ENCODE assay signal across 16 cellular contexts in the genomic region with DNA sequence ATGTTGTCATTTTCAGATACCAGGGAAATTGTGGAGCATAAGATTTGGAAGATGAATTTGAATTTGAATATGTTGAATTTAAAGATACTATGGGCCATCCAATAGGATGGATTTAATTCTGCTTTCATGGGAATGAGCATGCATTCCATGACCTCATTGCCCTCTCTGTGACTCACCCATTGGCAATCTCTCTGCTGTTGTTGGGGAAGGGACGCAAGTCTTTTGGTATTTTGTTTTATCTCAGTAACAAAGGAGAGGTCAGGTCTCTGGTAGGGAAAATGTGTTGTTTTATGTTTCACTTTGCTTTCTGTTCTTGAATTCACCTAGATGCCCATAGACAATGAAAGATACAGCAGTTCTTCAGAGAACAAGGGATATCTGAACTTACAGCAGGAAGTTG. TPM values are rescaled to one million over a fixed set of nuclear protein-coding genes. Genes with fewer than 3 reads are reported as not detected.
DNase-seq lines count a peak whose midpoint lies in the region; ATAC-seq, FAIRE-seq and TF ChIP-seq lines count a peak whose summit lies in the region.
"Had no signal": no experiment of that assay in that cellular context is flagged by ENCODE, and none has a peak within 500 bp of the region (broad histone marks: within the 10 kb centered on the region; RNA-seq: fewer than 3 reads in every experiment).

No MANE protein-coding gene starts in this region.

- no peak overlapping the region for H3K4me2 ChIP-seq in HepG2 (ENCODE audit: low read depth, low read length)

- H3K9ac ChIP-seq in HepG2 (ENCODE audit: insufficient read depth, low read depth, low read length) = no peak overlapping the region

- in situ Hi-C loops in HepG2 (cut with HindIII; ENCODE audit: extremely low pct_ligation_motif_present, low pct_unique_long_range_greater_than_20kb) = no loop called here

- no peak overlapping the region for H2AFZ ChIP-seq in HepG2 (ENCODE audit: low read length)

- H3K36me3 Mint-ChIP-seq in activated CD4-positive, alpha-beta T cell treated with anti-CD3 and anti-CD28 coated beads, Interleukin-2, amount 10 ng/mL, durations not matched to agents 7 days and 5 days (ENCODE audit: low read depth) = no peaks in the 10 kb centered on the region

- H4K20me1 ChIP-seq in HepG2 (ENCODE audit: insufficient read depth, low read length) = no peaks in the 10 kb centered on the region

- no peak overlapping the region for H3K4me3 Mint-ChIP-seq in activated CD4-positive, alpha-beta T cell treated with anti-CD3 and anti-CD28 coated beads, Interleukin-2, amount 10 ng/mL, durations not matched to agents 7 days and 5 days

- H3K79me2 ChIP-seq in HepG2 (ENCODE audit: insufficient read depth, low read length) = no peaks in the 10 kb centered on the region

- FAIRE-seq in bronchial epithelial cell (lab: Jason Lieb, UNC) (peak; percentile 64), HepG2 (lab: Jason Lieb, UNC) (no peak)

- no peaks in the 10 kb centered on the region for H3K4me1 Mint-ChIP-seq in activated CD4-positive, alpha-beta T cell treated with anti-CD3 and anti-CD28 coated beads, Interleukin-2, amount 10 ng/mL, durations not matched to agents 7 days and 5 days

- H3K27ac ChIP-seq in HepG2 (ENCODE audit: extremely low read length, insufficient read depth, low read length) (no peak overlapping the region), lower lobe of right lung (no peak overlapping the region)
- H3K27ac ChIP-seq: SJSA1, tibial nerve had no signal

- no peaks in the 10 kb centered on the region for H3K27me3 Mint-ChIP-seq in activated CD4-positive, alpha-beta T cell treated with anti-CD3 and anti-CD28 coated beads, Interleukin-2, amount 10 ng/mL, durations not matched to agents 7 days and 5 days

- H3K36me3 ChIP-seq in bronchial epithelial cell (ENCODE audit: control insufficient read depth, insufficient read depth, low read length) (no peaks in the 10 kb centered on the region), HepG2 (replicated peaks in 1 of 2; ENCODE audit: control insufficient read depth in 1 of 2, insufficient read depth in 2 of 2, low read length in 2 of 2) (no peaks in the 10 kb centered on the region), lower lobe of right lung (no peaks in the 10 kb centered on the region)
- H3K36me3 ChIP-seq: SJSA1, tibial nerve had no signal

- H3K9me3 ChIP-seq in HepG2 (ENCODE audit: low read length) = no peaks in the 10 kb centered on the region
- H3K9me3 ChIP-seq in lower lobe of right lung = no peaks in the 10 kb centered on the region
- H3K9me3 ChIP-seq: SJSA1, tibial nerve had no signal

- TF ChIP-seq EP300 in HepG2 (IDR thresholded peaks at IDR 0.05; ENCODE audit: low read depth in 2 of 2, low read length in 2 of 2) = no peak
- TF ChIP-seq EP300 in HepG2 (CRISPR knock-in tag; IDR thresholded peaks at IDR 0.05; ENCODE audit: borderline replicate concordance) = no peak

- no TSS peak for BruUV-seq in HepG2 (replicated peaks; lab: Mats Ljungman, UMichigan)

- 13% methylated on average over 1 of the region's 1 CpG for WGBS in HepG2 (ENCODE audit: low lambda C conversion rate)

- TF ChIP-seq CTCF in AG09319 (IDR thresholded peaks at IDR 0.05; ENCODE audit: low read depth, low read length) (no peak), bronchial epithelial cell (IDR thresholded peaks at IDR 0.05; ENCODE audit: insufficient read depth, low read length, severe bottlenecking) (no peak), HepG2 (CRISPR knock-in tag; IDR thresholded peaks at IDR 0.05) (no peak), lower lobe of right lung (IDR thresholded peaks at IDR 0.05) (no peak)

- CTCF ChIA-PET in HepG2 (lab: Yijun Ruan, JAX; ENCODE audit: low intra/inter-chr PET ratio, low total read pairs) = no interaction called here
- CTCF ChIA-PET in activated CD4-positive, alpha-beta T cell treated with anti-CD3 and anti-CD28 coated beads, Interleukin-2, amount 10 ng/mL, durations not matched to agents 7 days and 5 days (lab: Charles Lee) = no interaction called here

- ATAC-seq in HepG2 (no peak), lower lobe of right lung (no peak)

- H3K9me3 Mint-ChIP-seq in activated CD4-positive, alpha-beta T cell treated with anti-CD3 and anti-CD28 coated beads, Interleukin-2, amount 10 ng/mL, durations not matched to agents 7 days and 5 days = peaks cover 2% of the 10 kb centered on the region

- POLR2A ChIA-PET in HepG2 (lab: Yijun Ruan, JAX) = no interaction called here
- POLR2A ChIA-PET in activated CD4-positive, alpha-beta T cell treated with anti-CD3 and anti-CD28 coated beads, Interleukin-2, amount 10 ng/mL, durations not matched to agents 7 days and 5 days (lab: Charles Lee) = no interaction called here

- no peak for TF ChIP-seq RAD21 in HepG2 (CRISPR knock-in tag; IDR thresholded peaks at IDR 0.05)

- no peak overlapping the region for H3K27ac Mint-ChIP-seq in activated CD4-positive, alpha-beta T cell treated with anti-CD3 and anti-CD28 coated beads, Interleukin-2, amount 10 ng/mL, durations not matched to agents 7 days and 5 days

- intact Hi-C loops in HepG2 (cut with micrococcal nuclease; ENCODE audit: unreplicated experiment) (no loop called here), lower lobe of right lung (cut with DNase I) (no loop called here)

- TF ChIP-seq POLR2A in HepG2 (IDR thresholded peaks at IDR 0.05; ENCODE audit: insufficient read depth in 1 of 2, low read depth in 2 of 2, low read length in 2 of 2) = no peak

- DNase-seq in AG09319 (ENCODE audit: extremely low read depth, low read depth) (peak; percentile 61), M059J (ENCODE audit: low read depth) (peak; percentile 92), bronchial epithelial cell (ENCODE audit: low read depth) (peak; percentile 79), HepG2 (ENCODE audit: low spot score) (peak; percentile 2), NCI-H2196 treated with DMSO at 0.1 percent for 48 hours (lab: John Stamatoyannopoulos, UW; ENCODE audit: unreplicated experiment) (no peak), NCI-H748 (lab: John Stamatoyannopoulos, UW; ENCODE audit: unreplicated experiment) (no peak), lower lobe of right lung (no peak)
- DNase-seq in activated CD4-positive, alpha-beta T cell treated with anti-CD3 and anti-CD28 coated beads, Interleukin-2, amount 10 ng/mL, durations not matched to agents 7 days and 5 days = no peak
- DNase-seq: activated effector memory CD4-positive, alpha-beta T cell treated with anti-CD3 and anti-CD28 coated beads, Interleukin-2, amount 50 U/mL, for 16 hours; C1 segment of cervical spinal cord; cortex of kidney; NCI-H524 treated with DMSO at 0.1 percent for 48 hours; right cardiac atrium had no signal

- H3K4me1 ChIP-seq in HepG2 (ENCODE audit: insufficient read depth, low read length) (no peaks in the 10 kb centered on the region), lower lobe of right lung (no peaks in the 10 kb centered on the region)
- H3K4me1 ChIP-seq: SJSA1, tibial nerve had no signal

- H3K27me3 ChIP-seq in bronchial epithelial cell (ENCODE audit: control insufficient read depth, insufficient read depth, low read length) = no peaks in the 10 kb centered on the region
- H3K27me3 ChIP-seq in HepG2 (ENCODE audit: control insufficient read depth in 1 of 2, insufficient read depth in 2 of 2, low read length in 2 of 2) = no peaks in the 10 kb centered on the region
- no peaks in the 10 kb centered on the region for H3K27me3 ChIP-seq in lower lobe of right lung (ENCODE audit: low read depth)
- H3K27me3 ChIP-seq: SJSA1, tibial nerve had no signal

- H3K4me3 ChIP-seq in bronchial epithelial cell (ENCODE audit: low read depth, low read length) = no peak overlapping the region
- no peak overlapping the region for H3K4me3 ChIP-seq in HepG2 (replicated peaks in 1 of 3; ENCODE audit: insufficient read depth in 1 of 3, low read depth in 2 of 3, low read length in 3 of 3)
- H3K4me3 ChIP-seq in lower lobe of right lung = no peak overlapping the region
- H3K4me3 ChIP-seq: SJSA1, tibial nerve had no signal

TF ChIP-seq in HepG2, 621 proteins besides CTCF, POLR2A, EP300 and RAD21 (continues in another document):
- TF ChIP-seq MYC (CRISPR knock-in tag; IDR thresholded peaks at IDR 0.05; ENCODE audit: borderline replicate concordance) (no peak), BHLHE40 (IDR thresholded peaks at IDR 0.05; ENCODE audit: low read length) (no peak), ZNF331 (CRISPR knock-in tag; IDR thresholded peaks at IDR 0.05) (no peak), GATA4 (IDR thresholded peaks at IDR 0.05; ENCODE audit: borderline replicate concordance, low read depth) (no peak), SAP130 (CRISPR knock-in tag; IDR thresholded peaks at IDR 0.05; ENCODE audit: low read depth) (no peak)

RNA-seq across cellular contexts. Expression of a gene that starts 42.1 kb away (rescaled TPM):
- total RNA-seq in M059J (2014; rRNA removed; shearing (Covaris generic)) = 0.10 and 0.64 TPM in 2 replicates
- not detected in 2 replicates for total RNA-seq in bronchial epithelial cell
- total RNA-seq in HepG2 (2016; rRNA removed; fragmentation: Illumina TruSeq; extraction: Trizol) = not detected in 2 replicates
- not detected in 2 replicates for total RNA-seq in HepG2 (2016; cell fraction: cytosol; rRNA removed; fragmentation: Illumina TruSeq; extraction: Trizol; ENCODE audit: low read depth)
- not detected in 2 replicates for total RNA-seq in HepG2 (2016; cell fraction: insoluble cytoplasmic fraction; rRNA removed; fragmentation: Illumina TruSeq; extraction: Trizol)
- total RNA-seq in HepG2 (2016; cell fraction: membrane; rRNA removed; fragmentation: Illumina TruSeq; extraction: Trizol) = not detected in 2 replicates
- total RNA-seq in HepG2 (2016; cell fraction: nucleus; rRNA removed; fragmentation: Illumina TruSeq; extraction: Trizol) = not detected in 2 replicates
- not detected in 2 replicates for polyA plus RNA-seq in HepG2 (2011; rRNA removed)
- polyA plus RNA-seq in HepG2 (2011; cell fraction: cytosol; rRNA removed) = not detected in 2 replicates
- not detected in 2 replicates for polyA plus RNA-seq in HepG2 (2011; cell fraction: nucleus; rRNA removed)
- polyA plus RNA-seq in HepG2 (2012) = not detected in 2 replicates
- polyA plus RNA-seq in HepG2 (2016; cell fraction: cytosol; fragmentation: Illumina TruSeq; extraction: Trizol; ENCODE audit: low read depth) = not detected in 2 replicates
- polyA plus RNA-seq in HepG2 (2016; cell fraction: insoluble cytoplasmic fraction; fragmentation: Illumina TruSeq; extraction: Trizol; ENCODE audit: low read depth) = not detected in 2 replicates
- not detected in 2 replicates for polyA plus RNA-seq in HepG2 (2016; cell fraction: membrane; fragmentation: Illumina TruSeq; extraction: Trizol; ENCODE audit: low read depth)
- polyA plus RNA-seq in HepG2 (2016; cell fraction: nucleus; fragmentation: Illumina TruSeq; extraction: Trizol; ENCODE audit: insufficient read depth, low read depth) = not detected in 2 replicates
- polyA minus RNA-seq in HepG2 (2011; rRNA and poly(A)+ RNA removed; ENCODE audit: low replicate concordance) = not detected in 2 replicates
- not detected in 2 replicates for polyA minus RNA-seq in HepG2 (2011; cell fraction: cytosol; rRNA and poly(A)+ RNA removed)
- not detected in 2 replicates for polyA minus RNA-seq in HepG2 (2011; cell fraction: nucleus; rRNA and poly(A)+ RNA removed)
- not detected for total RNA-seq in activated CD4-positive, alpha-beta T cell treated with anti-CD3 and anti-CD28 coated beads, Interleukin-2, amount 10 ng/mL, durations not matched to agents 7 days and 5 days
- total RNA-seq in lower lobe of right lung = not detected
- total RNA-seq: mucosa of gallbladder, right cardiac atrium, SJSA1, tibial nerve had no signal
- polyA plus RNA-seq: right cardiac atrium had no signal

Comparison
In these comparisons a context has a peak if more than half of its experiments do, and no peak if none do; other contexts are left out.
1. DNase-seq: peak in AG09319 (single experiment), M059J (single experiment), bronchial epithelial cell (single experiment) and HepG2 (single experiment); none in activated CD4-positive, alpha-beta T cell treated with anti-CD3 and anti-CD28 coated beads, Interleukin-2, amount 10 ng/mL, durations not matched to agents 7 days and 5 days (single experiment), NCI-H2196 treated with DMSO at 0.1 percent for 48 hours (single experiment), NCI-H748 (single experiment) and lower lobe of right lung (single experiment).